ENCODE assay signal across 8 cellular contexts in genomic region chr19:18282021-18282787, GRCh38. TPM values are rescaled to one million over a fixed set of nuclear protein-coding genes. Genes with fewer than 3 reads are reported as not detected.
DNase-seq lines count a peak whose midpoint lies in the region; ATAC-seq and TF ChIP-seq lines count a peak whose summit lies in the region.

No MANE protein-coding gene starts in this region.

- H3K27me3 Mint-ChIP-seq in T-helper 2 cell treated with Interferon-gamma antibody and Interleukin-4, amounts not matched to agents 5 μg/mL and 100 μg/mL, for 36 hours (ENCODE audit: low read depth), result peaks cover 4% of the 10 kb centered on the region
- H3K27me3 Mint-ChIP-seq in activated naive CD4-positive, alpha-beta T cell treated with anti-CD3 and anti-CD28 coated beads for 36 hours (ENCODE audit: low read depth), result no peaks in the 10 kb centered on the region

- peak overlapping the region; percentile 82 for H3K4me3 Mint-ChIP-seq in T-helper 2 cell treated with Interferon-gamma antibody and Interleukin-4, amounts not matched to agents 5 μg/mL and 100 μg/mL, for 36 hours
- peak overlapping the region; percentile 87 for H3K4me3 Mint-ChIP-seq in activated naive CD4-positive, alpha-beta T cell treated with anti-CD3 and anti-CD28 coated beads for 36 hours

- peak; percentile 37 for TF ChIP-seq CTCF in retinal pigment epithelial cell (conservative IDR thresholded peaks at IDR 0.05; ENCODE audit: low read depth, low read length)

- DNase-seq in T-helper 2 cell treated with Interferon-gamma antibody and Interleukin-4, amounts not matched to agents 5 μg/mL and 100 μg/mL, for 36 hours (ENCODE audit: low spot score), result peak; percentile 45
- DNase-seq in T-helper 2 cell, result no peak
- DNase-seq in LoVo (ENCODE audit: low spot score), result peak; percentile 28
- DNase-seq in activated naive CD4-positive, alpha-beta T cell treated with anti-CD3 and anti-CD28 coated beads for 36 hours, result peak; percentile 46
- peak; percentile 69 for DNase-seq in left cardiac atrium
- no peak for DNase-seq in retinal pigment epithelial cell (ENCODE audit: low read depth)

- peak overlapping the region; percentile 42 for H3K4me3 ChIP-seq in retinal pigment epithelial cell (ENCODE audit: low read length)

- peaks cover 31% of the 10 kb centered on the region for H3K36me3 Mint-ChIP-seq in T-helper 2 cell treated with Interferon-gamma antibody and Interleukin-4, amounts not matched to agents 5 μg/mL and 100 μg/mL, for 36 hours (ENCODE audit: low read depth)
- peaks cover 18% of the 10 kb centered on the region for H3K36me3 Mint-ChIP-seq in activated naive CD4-positive, alpha-beta T cell treated with anti-CD3 and anti-CD28 coated beads for 36 hours (ENCODE audit: low read depth)

- H3K27ac Mint-ChIP-seq in T-helper 2 cell treated with Interferon-gamma antibody and Interleukin-4, amounts not matched to agents 5 μg/mL and 100 μg/mL, for 36 hours, result peak overlapping the region; percentile 96
- H3K27ac Mint-ChIP-seq in activated naive CD4-positive, alpha-beta T cell treated with anti-CD3 and anti-CD28 coated beads for 36 hours, result peak overlapping the region; percentile 93

- H3K9me3 Mint-ChIP-seq in T-helper 2 cell treated with Interferon-gamma antibody and Interleukin-4, amounts not matched to agents 5 μg/mL and 100 μg/mL, for 36 hours, result no peaks in the 10 kb centered on the region
- no peaks in the 10 kb centered on the region for H3K9me3 Mint-ChIP-seq in activated naive CD4-positive, alpha-beta T cell treated with anti-CD3 and anti-CD28 coated beads for 36 hours

- intact Hi-C loops in activated naive CD4-positive, alpha-beta T cell treated with anti-CD3 and anti-CD28 coated beads for 36 hours (cut with micrococcal nuclease), result loop anchor here (1.0 to 10.0 kb wide), 2 partner anchors 8 to 553 kb away; partner anchors contain the start of gene UPF1
- intact Hi-C loops in left cardiac atrium (cut with DNase I), result no loop called here

- CTCF ChIA-PET in activated naive CD4-positive, alpha-beta T cell treated with anti-CD3 and anti-CD28 coated beads for 36 hours (lab: Charles Lee), result interaction anchor here (0.8 to 7.0 kb wide), 7 partner anchors 9 to 169 kb away, joined by 3 to 240 read pairs (median 82); partner anchors contain the start of gene LSM4

- ATAC-seq in left cardiac atrium (peak; percentile 0 to 2), HG02885 (IDR thresholded peaks at IDR 0.05; ENCODE audit: poor library complexity, unreplicated experiment) (no peak), GM18909 (IDR thresholded peaks at IDR 0.05; ENCODE audit: poor library complexity, unreplicated experiment) (no peak)

- H3K4me1 Mint-ChIP-seq in T-helper 2 cell treated with Interferon-gamma antibody and Interleukin-4, amounts not matched to agents 5 μg/mL and 100 μg/mL, for 36 hours (ENCODE audit: low read depth), result peaks cover 43% of the 10 kb centered on the region
- peaks cover 51% of the 10 kb centered on the region for H3K4me1 Mint-ChIP-seq in activated naive CD4-positive, alpha-beta T cell treated with anti-CD3 and anti-CD28 coated beads for 36 hours (ENCODE audit: low read depth)

RNA-seq across cellular contexts. Expression of gene JUND, which starts 0.8 kb away (rescaled TPM):
- total RNA-seq in activated naive CD4-positive, alpha-beta T cell treated with anti-CD3 and anti-CD28 coated beads for 36 hours, result 100 to 1,000 TPM in 1 of 2 experiments, 10 to 100 TPM in 1; 87.9 to 105 TPM
- total RNA-seq in left cardiac atrium, result 100 to 1,000 TPM; 122 to 169 TPM

RNA-seq across cellular contexts. Expression of gene IQCN, which starts 8.0 kb away (rescaled TPM):
- under 1 TPM in 1 of 2 experiments, not detected in 1; 0.19 TPM for total RNA-seq in activated naive CD4-positive, alpha-beta T cell treated with anti-CD3 and anti-CD28 coated beads for 36 hours
- 1 to 10 TPM in 1 of 2 donors, under 1 TPM in 1; 0.91 to 1.3 TPM for total RNA-seq in left cardiac atrium

RNA-seq across cellular contexts. Expression of gene LSM4, which starts 40.7 kb away (rescaled TPM):
- 100 to 1,000 TPM; 439 to 451 TPM for total RNA-seq in activated naive CD4-positive, alpha-beta T cell treated with anti-CD3 and anti-CD28 coated beads for 36 hours
- total RNA-seq in left cardiac atrium, result 10 to 100 TPM; 68.9 to 79.0 TPM

RNA-seq across cellular contexts. Expression of gene PDE4C, which starts 56.0 kb away (rescaled TPM):
- under 1 TPM in 1 of 2 experiments, not detected in 1; 0.10 TPM for total RNA-seq in activated naive CD4-positive, alpha-beta T cell treated with anti-CD3 and anti-CD28 coated beads for 36 hours
- under 1 TPM in 1 of 2 donors, not detected in 1; 0.55 TPM for total RNA-seq in left cardiac atrium

RNA-seq across cellular contexts. Expression of gene PGPEP1, which starts 58.2 kb away (rescaled TPM):
- 10 to 100 TPM; 14.4 to 15.6 TPM for total RNA-seq in activated naive CD4-positive, alpha-beta T cell treated with anti-CD3 and anti-CD28 coated beads for 36 hours
- total RNA-seq in left cardiac atrium, result 10 to 100 TPM; 27.5 to 34.7 TPM

Comparison
In these comparisons a context has a peak if more than half of its experiments do, and no peak if none do; other contexts are left out.
1. DNase-seq: peak in T-helper 2 cell treated with Interferon-gamma antibody and Interleukin-4, amounts not matched to agents 5 μg/mL and 100 μg/mL, for 36 hours (single experiment), LoVo (single experiment), activated naive CD4-positive, alpha-beta T cell treated with anti-CD3 and anti-CD28 coated beads for 36 hours (single experiment) and left cardiac atrium (single experiment); none in T-helper 2 cell (0 of 5) and retinal pigment epithelial cell (single experiment).
2. ATAC-seq: peak in left cardiac atrium (2 of 2); none in HG02885 (single experiment) and GM18909 (single experiment).
3. RNA of gene LSM4, which starts 40.7 kb away (total RNA-seq): 439 to 451 TPM in activated naive CD4-positive, alpha-beta T cell treated with anti-CD3 and anti-CD28 coated beads for 36 hours; 68.9 to 79.0 TPM in left cardiac atrium; every median in the first group is over 4 times any median in the second.